18 cellular contexts compared by ENCODE assay signal in genomic region chr2:43592443-43592842, GRCh38. TPM values are rescaled to one million over a fixed set of nuclear protein-coding genes. Genes with fewer than 3 reads are reported as not detected.
DNase-seq lines count a peak whose midpoint lies in the region; ATAC-seq and TF ChIP-seq lines count a peak whose summit lies in the region.
"Had no signal": no experiment of that assay in that cellular context is flagged by ENCODE, and none has a peak within 500 bp of the region (broad histone marks: within the 10 kb centered on the region; RNA-seq: fewer than 3 reads in every experiment).

No MANE protein-coding gene starts in this region.

- H3K4me1 Mint-ChIP-seq in activated T-helper 17 cell treated with anti-CD3 and anti-CD28 coated beads, Interleukin-2, amount 50 U/mL, for 72 hours: peaks cover 23% of the 10 kb centered on the region
- H3K4me1 Mint-ChIP-seq in stimulated activated memory B cell treated with anti-CD40 and anti-IgM and Interleukin-4, amounts not matched to agents 10 μg/mL and 1 μg/mL and 100 μg/mL, for 72 hours: peaks cover 30% of the 10 kb centered on the region

- POLR2A ChIA-PET in AG04449 (lab: Yijun Ruan, JAX): no interaction called here

- peak overlapping the region; percentile 8 for H3K27ac Mint-ChIP-seq in activated T-helper 17 cell treated with anti-CD3 and anti-CD28 coated beads, Interleukin-2, amount 50 U/mL, for 72 hours
- no peak overlapping the region for H3K27ac Mint-ChIP-seq in stimulated activated memory B cell treated with anti-CD40 and anti-IgM and Interleukin-4, amounts not matched to agents 10 μg/mL and 1 μg/mL and 100 μg/mL, for 72 hours
- H3K27ac Mint-ChIP-seq: progenitor cell of endocrine pancreas, WTC11 had no signal

- no peak for ATAC-seq in activated T-helper 17 cell treated with anti-CD3 and anti-CD28 coated beads, Interleukin-2, amount 50 U/mL, for 72 hours (replicated peaks)
- ATAC-seq in stimulated activated memory B cell treated with anti-CD40 and anti-IgM and Interleukin-4, amounts not matched to agents 10 μg/mL and 1 μg/mL and 100 μg/mL, for 72 hours: no peak
- ATAC-seq in esophagus mucosa: no peak
- ATAC-seq: gastroesophageal sphincter, WTC11 had no signal

- CTCF ChIA-PET in AG04449 (lab: Yijun Ruan, JAX): interaction anchor here (0.8 to 3.8 kb wide), 3 partner anchors 13 to 16 kb away, joined by 3 to 17 read pairs (median 3); no protein-coding TSS in a partner anchor

- no peaks in the 10 kb centered on the region for H3K27me3 Mint-ChIP-seq in activated T-helper 17 cell treated with anti-CD3 and anti-CD28 coated beads, Interleukin-2, amount 50 U/mL, for 72 hours
- no peaks in the 10 kb centered on the region for H3K27me3 Mint-ChIP-seq in stimulated activated memory B cell treated with anti-CD40 and anti-IgM and Interleukin-4, amounts not matched to agents 10 μg/mL and 1 μg/mL and 100 μg/mL, for 72 hours
- H3K27me3 Mint-ChIP-seq: progenitor cell of endocrine pancreas had no signal

- no peak overlapping the region for H3K4me3 Mint-ChIP-seq in activated T-helper 17 cell treated with anti-CD3 and anti-CD28 coated beads, Interleukin-2, amount 50 U/mL, for 72 hours
- H3K4me3 Mint-ChIP-seq in stimulated activated memory B cell treated with anti-CD40 and anti-IgM and Interleukin-4, amounts not matched to agents 10 μg/mL and 1 μg/mL and 100 μg/mL, for 72 hours: no peak overlapping the region
- H3K4me3 Mint-ChIP-seq: WTC11 had no signal

- DNase-seq in AG04449 (ENCODE audit: low read depth, low spot score) (peak; percentile 46), EL (peak; percentile 44), hepatic stellate cell (ENCODE audit: low spot score) (peak; percentile 47), iPS-NIHi11 (ENCODE audit: low spot score) (no peak)
- no peak for DNase-seq in activated CD4-positive, CD25-positive, alpha-beta regulatory T cell (lab: John Stamatoyannopoulos, UW)
- DNase-seq: amygdala, Karpas-422, NCI-H1436, NCI-H345, Right ventricle myocardium superior, small intestine had no signal

- no peaks in the 10 kb centered on the region for H3K9me3 Mint-ChIP-seq in activated T-helper 17 cell treated with anti-CD3 and anti-CD28 coated beads, Interleukin-2, amount 50 U/mL, for 72 hours
- no peaks in the 10 kb centered on the region for H3K9me3 Mint-ChIP-seq in stimulated activated memory B cell treated with anti-CD40 and anti-IgM and Interleukin-4, amounts not matched to agents 10 μg/mL and 1 μg/mL and 100 μg/mL, for 72 hours
- H3K9me3 Mint-ChIP-seq: WTC11 had no signal

- H3K4me3 ChIP-seq in AG04449 (ENCODE audit: low read depth, low read length): no peak overlapping the region
- H3K4me3 ChIP-seq: gastroesophageal sphincter, HAP-1 had no signal

- peak; percentile 25 for TF ChIP-seq CTCF in AG04449 (IDR thresholded peaks at IDR 0.05; ENCODE audit: insufficient read depth, low read length, missing control alignments)

- peaks cover 61% of the 10 kb centered on the region for H3K36me3 Mint-ChIP-seq in activated T-helper 17 cell treated with anti-CD3 and anti-CD28 coated beads, Interleukin-2, amount 50 U/mL, for 72 hours (ENCODE audit: low read depth)
- H3K36me3 Mint-ChIP-seq in stimulated activated memory B cell treated with anti-CD40 and anti-IgM and Interleukin-4, amounts not matched to agents 10 μg/mL and 1 μg/mL and 100 μg/mL, for 72 hours: peaks cover 9% of the 10 kb centered on the region

RNA-seq across cellular contexts. Expression of gene THADA, which starts 3.4 kb away (rescaled TPM):
- total RNA-seq in activated T-helper 17 cell treated with anti-CD3 and anti-CD28 coated beads, Interleukin-2, amount 50 U/mL, for 72 hours: 10 to 100 TPM; 36.3 to 36.9 TPM
- 20.8 TPM for total RNA-seq in esophagus mucosa

RNA-seq across cellular contexts. Expression of gene PLEKHH2, which starts 44.6 kb away (rescaled TPM):
- total RNA-seq in activated T-helper 17 cell treated with anti-CD3 and anti-CD28 coated beads, Interleukin-2, amount 50 U/mL, for 72 hours: 1 to 10 TPM; 1.3 to 2.1 TPM
- 1.6 TPM for total RNA-seq in esophagus mucosa

Comparison
In these comparisons a context has a peak if more than half of its experiments do, and no peak if none do; other contexts are left out.
1. DNase-seq: peak in AG04449 (single experiment), EL (single experiment) and hepatic stellate cell (single experiment); none in activated CD4-positive, CD25-positive, alpha-beta regulatory T cell (0 of 4) and iPS-NIHi11 (single experiment).